ENCODE assay signal across 1 cellular context in the genomic region with DNA sequence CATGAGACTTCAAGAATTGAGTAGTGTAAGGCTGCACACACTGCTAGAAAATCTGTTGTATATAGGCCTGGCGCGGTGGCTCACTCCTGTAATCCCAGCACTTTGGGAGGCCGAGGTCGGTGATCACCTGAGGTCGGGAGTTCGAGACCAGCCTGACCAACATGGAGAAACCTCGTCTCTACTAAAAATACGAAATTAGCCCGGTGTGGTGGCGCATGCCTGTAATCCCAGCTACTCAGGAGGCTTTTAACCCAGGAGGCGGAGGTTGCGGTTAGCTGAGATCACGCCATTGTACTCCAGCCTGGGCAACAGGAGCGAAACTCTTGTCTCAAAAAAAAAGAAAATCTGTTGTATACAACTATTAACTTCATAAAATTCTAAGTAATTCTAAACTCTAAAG.
TF ChIP-seq lines count a peak whose summit lies in the region.

No MANE protein-coding gene starts in this region.

TF ChIP-seq in K562, 482 proteins besides CTCF, POLR2A, EP300 and RAD21:
- TF ChIP-seq, protein P1, sequence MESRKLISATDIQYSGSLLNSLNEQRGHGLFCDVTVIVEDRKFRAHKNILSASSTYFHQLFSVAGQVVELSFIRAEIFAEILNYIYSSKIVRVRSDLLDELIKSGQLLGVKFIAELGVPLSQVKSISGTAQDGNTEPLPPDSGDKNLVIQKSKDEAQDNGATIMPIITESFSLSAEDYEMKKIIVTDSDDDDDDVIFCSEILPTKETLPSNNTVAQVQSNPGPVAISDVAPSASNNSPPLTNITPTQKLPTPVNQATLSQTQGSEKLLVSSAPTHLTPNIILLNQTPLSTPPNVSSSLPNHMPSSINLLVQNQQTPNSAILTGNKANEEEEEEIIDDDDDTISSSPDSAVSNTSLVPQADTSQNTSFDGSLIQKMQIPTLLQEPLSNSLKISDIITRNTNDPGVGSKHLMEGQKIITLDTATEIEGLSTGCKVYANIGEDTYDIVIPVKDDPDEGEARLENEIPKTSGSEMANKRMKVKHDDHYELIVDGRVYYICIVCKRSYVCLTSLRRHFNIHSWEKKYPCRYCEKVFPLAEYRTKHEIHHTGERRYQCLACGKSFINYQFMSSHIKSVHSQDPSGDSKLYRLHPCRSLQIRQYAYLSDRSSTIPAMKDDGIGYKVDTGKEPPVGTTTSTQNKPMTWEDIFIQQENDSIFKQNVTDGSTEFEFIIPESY (CRISPR knock-in tag; IDR thresholded peaks at IDR 0.05), result 0 out of 2 replicates have a peak, but pooled peaks have one; percentile 24
- TF ChIP-seq RBFOX2 (IDR thresholded peaks at IDR 0.05; ENCODE audit: low read depth, low read length), result peak; percentile 45; the same call in 1 of the 2 replicates
